Comparison of ENCODE assay signal across 24 cellular contexts in genomic region chr18:36560187-36560586, GRCh38.
DNase-seq lines count a peak whose midpoint lies in the region; ATAC-seq, FAIRE-seq and TF ChIP-seq lines count a peak whose summit lies in the region.
"Had no signal": no experiment of that assay in that cellular context is flagged by ENCODE, and none has a peak within 500 bp of the region (broad histone marks: within the 10 kb centered on the region; RNA-seq: fewer than 3 reads in every experiment).

No MANE protein-coding gene starts in this region.

- H3K27me3 ChIP-seq in GM23338 (ENCODE audit: insufficient read depth) = no peaks in the 10 kb centered on the region
- no peaks in the 10 kb centered on the region for H3K27me3 ChIP-seq in GM12878 (replicated peaks in 1 of 2; ENCODE audit: control insufficient read depth in 2 of 2, insufficient read depth in 2 of 2, low read length in 1 of 2)
- H3K27me3 ChIP-seq: BE2C, Peyer's patch, SJCRH30 had no signal

- H3K4me1 ChIP-seq in GM23338 (ENCODE audit: insufficient read depth) = peaks cover 8% of the 10 kb centered on the region; the same call in 1 of the 2 replicates
- no peaks in the 10 kb centered on the region for H3K4me1 ChIP-seq in GM12878 (ENCODE audit: control insufficient read depth, insufficient read depth, low read length)
- H3K4me1 ChIP-seq: BE2C, Peyer's patch, SJCRH30 had no signal

- H3K79me2 ChIP-seq in GM23338 (replicated peaks; ENCODE audit: insufficient read depth) (no peaks in the 10 kb centered on the region), GM12878 (ENCODE audit: control insufficient read depth, insufficient read depth, low read length) (no peaks in the 10 kb centered on the region)

- H2AFZ ChIP-seq in GM23338 (no peak overlapping the region), GM12878 (ENCODE audit: control insufficient read depth, low read depth, low read length) (peak overlapping the region; percentile 11; the same call in 1 of the 2 replicates)

- no peak overlapping the region for H3K9ac ChIP-seq in GM12878 (ENCODE audit: control insufficient read depth, insufficient read depth, low read length)

- no peak for TF ChIP-seq RAD21 in GM12878 (IDR thresholded peaks at IDR 0.05; ENCODE audit: insufficient read depth, low read depth, low read length)

- no peak overlapping the region for H3K4me2 ChIP-seq in GM23338
- H3K4me2 ChIP-seq in GM12878 (ENCODE audit: control insufficient read depth, insufficient read depth) = no peak overlapping the region

- no TSS peak for BruUV-seq in GM12878 (replicated peaks; lab: Mats Ljungman, UMichigan)

- H3K4me3 ChIP-seq in GM23338 (no peak overlapping the region), GM12878 (no peak overlapping the region)
- H3K4me3 ChIP-seq: K562, Peyer's patch, SJCRH30 had no signal

- peaks cover 2% of the 10 kb centered on the region for H3K27me3 Mint-ChIP-seq in GM23338 (ENCODE audit: insufficient read depth, low read depth, poor library complexity)

- intact Hi-C loops in GM12878 (cut with micrococcal nuclease; ENCODE audit: unreplicated experiment) = no loop called here

- H3K9me3 Mint-ChIP-seq in GM23338 = no peaks in the 10 kb centered on the region
- H3K9me3 Mint-ChIP-seq: CD8-positive, alpha-beta memory T cell had no signal

- H3K4me1 Mint-ChIP-seq in GM23338 = peaks cover 27% of the 10 kb centered on the region
- H3K4me1 Mint-ChIP-seq: CD14-positive monocyte; CD8-positive, alpha-beta memory T cell had no signal

- H3K9me3 ChIP-seq in GM12878 (replicated peaks; ENCODE audit: control insufficient read depth, insufficient read depth, low read length) = no peaks in the 10 kb centered on the region
- H3K9me3 ChIP-seq: BE2C, Peyer's patch, SJCRH30 had no signal

- no peaks in the 10 kb centered on the region for H3K36me3 Mint-ChIP-seq in GM23338 (ENCODE audit: low read depth)
- H3K36me3 Mint-ChIP-seq: CD14-positive monocyte; CD8-positive, alpha-beta memory T cell had no signal

- H3K9me2 ChIP-seq in GM23338 (ENCODE audit: insufficient read depth) = no peaks in the 10 kb centered on the region; the same call in 1 of the 2 replicates

- FAIRE-seq in GM12878 (lab: Jason Lieb, UNC) = no peak
- FAIRE-seq: HepG2, K562 had no signal

- CTCF ChIA-PET in GM12878 (lab: Yijun Ruan, JAX) = interaction anchor here (1.2 to 7.3 kb wide), 3 partner anchors 12 to 277 kb away, joined by 3 to 50 read pairs (median 7); no protein-coding TSS in a partner anchor

- no peaks in the 10 kb centered on the region for H4K20me1 ChIP-seq in GM23338 (replicated peaks; ENCODE audit: insufficient read depth)
- no peaks in the 10 kb centered on the region for H4K20me1 ChIP-seq in GM12878 (ENCODE audit: control insufficient read depth, insufficient read depth)

- WGBS in GM12878 (ENCODE audit: insufficient coverage, insufficient replicate concordance, low lambda C conversion rate, missing lambda C conversion rate) = 17% methylated on average over 2 of the region's 2 CpGs

- ATAC-seq in GM23338 (peak; percentile 29), GM12878 (no peak)
- ATAC-seq: HepG2, K562, SK-N-SH treated with all-trans-retinoic acid at 6 μM for 48 hours had no signal

- POLR2A ChIA-PET in GM12878 (lab: Charles Lee) = interaction anchor here (0.7 to 0.8 kb wide), 2 partner anchors 27 to 74 kb away, joined by 4 to 5 read pairs; no protein-coding TSS in a partner anchor

- no peak for TF ChIP-seq EP300 in GM12878 (IDR thresholded peaks at IDR 0.05; ENCODE audit: borderline replicate concordance in 1 of 2, control insufficient read depth in 1 of 2, low read depth in 2 of 2, low read length in 2 of 2)

- 0 out of 2 replicates have a peak overlapping the region, but pooled peaks have one; percentile 21 for H3K27ac ChIP-seq in GM23338 (ENCODE audit: low read depth)
- no peak overlapping the region for H3K27ac ChIP-seq in GM12878 (ENCODE audit: control insufficient read depth, insufficient read depth)
- H3K27ac ChIP-seq: Peyer's patch, SJCRH30 had no signal

- DNase-seq in NOMO-1 treated with DMSO at 0.1 percent for 48 hours (lab: John Stamatoyannopoulos, UW; ENCODE audit: unreplicated experiment) (peak; percentile 18), NOMO-1 (lab: John Stamatoyannopoulos, UW; ENCODE audit: unreplicated experiment in 2 of 2) (no peak), GM23338 (ENCODE audit: low spot score) (no peak), GM12878 (ENCODE audit: low read depth, low spot score) (no peak), iPS-NIHi7 (ENCODE audit: extremely low spot score) (peak; percentile 5), GM13977 (ENCODE audit: low spot score) (no peak), EL (no peak), DMS153 treated with DMSO at 0.1 percent for 48 hours (lab: John Stamatoyannopoulos, UW; ENCODE audit: unreplicated experiment) (no peak)
- DNase-seq: 8988T; ACHN; BE2C; CD8-positive, alpha-beta memory T cell; DND-41; MV-4-11; NCI-H2029; NCI-H446 treated with DMSO at 0.1 percent for 48 hours; NCI-H526 treated with DMSO at 0.1 percent for 48 hours; OCI-M1; Peyer's patch; SJCRH30 had no signal

- no peak for TF ChIP-seq CTCF in GM23338 (conservative IDR thresholded peaks at IDR 0.05; ENCODE audit: low read depth in 2 of 2)
- no peak for TF ChIP-seq CTCF in GM12878 (IDR thresholded peaks at IDR 0.05 in 2 of 3, conservative IDR thresholded peaks at IDR 0.05 in 1 of 3; ENCODE audit: control insufficient read depth in 2 of 3, extremely low read depth in 1 of 3, insufficient read depth in 1 of 3, low read depth in 3 of 3, low read length in 3 of 3)
- no peak for TF ChIP-seq CTCF in GM13977 (IDR thresholded peaks at IDR 0.05; ENCODE audit: extremely low read depth, insufficient read depth, missing control alignments)

- in situ Hi-C loops in GM12878 (cut with MboI) = no loop called here
- in situ Hi-C loops in GM13977 (cut with MboI; ENCODE audit: low pct_unique_long_range_greater_than_20kb, low sequenced_read_pairs, unreplicated experiment) = no loop called here

- no peak overlapping the region for H3K4me3 Mint-ChIP-seq in GM23338
- H3K4me3 Mint-ChIP-seq: CD14-positive monocyte; CD8-positive, alpha-beta memory T cell had no signal

- RAD21 ChIA-PET in GM12878 (lab: Charles Lee; ENCODE audit: unreplicated experiment) = interaction anchor here (0.5 to 3.1 kb wide), 8 partner anchors 9 to 340 kb away, joined by 3 to 18 read pairs (median 3); no protein-coding TSS in a partner anchor

- H3K27ac Mint-ChIP-seq in GM23338 = peak overlapping the region; percentile 81; the same call in 1 of the 2 replicates
- H3K27ac Mint-ChIP-seq: CD8-positive, alpha-beta memory T cell had no signal

- SMC1A ChIA-PET in GM12878 (lab: Charles Lee; ENCODE audit: uncharacterized antibody, unreplicated experiment) = interaction anchor here (0.7 to 3.3 kb wide), 6 partner anchors 12 to 182 kb away, joined by 3 to 27 read pairs (median 4); no protein-coding TSS in a partner anchor

- H3F3A ChIP-seq in GM23338 (replicated peaks; ENCODE audit: low read depth) = no peaks in the 10 kb centered on the region

- no peak for TF ChIP-seq POLR2A in GM12878 (IDR thresholded peaks at IDR 0.05; ENCODE audit: low read depth, low read length)

- H3K36me3 ChIP-seq in GM23338 (ENCODE audit: insufficient read depth) (no peaks in the 10 kb centered on the region), GM12878 (ENCODE audit: control insufficient read depth in 2 of 2, insufficient read depth in 2 of 2, low read length in 1 of 2) (no peaks in the 10 kb centered on the region)
- H3K36me3 ChIP-seq: BE2C, Peyer's patch, SJCRH30 had no signal

TF ChIP-seq in GM23338, 12 proteins besides CTCF, POLR2A, EP300 and RAD21 (continues in another document):
- no peak for TF ChIP-seq ETS1 (IDR thresholded peaks at IDR 0.05)
- no peak for TF ChIP-seq POLR2AphosphoS5 (IDR thresholded peaks at IDR 0.05; ENCODE audit: low read depth)

TF ChIP-seq in GM12878, 131 proteins besides CTCF, POLR2A, EP300 and RAD21 (continues in another document):
- TF ChIP-seq BCL3 (IDR thresholded peaks at IDR 0.05; ENCODE audit: borderline replicate concordance, insufficient read depth, low read depth, low read length, poor library complexity, severe bottlenecking) (no peak), PAX5 (IDR thresholded peaks at IDR 0.05; ENCODE audit: borderline replicate concordance, low read depth, low read length) (no peak), NR2F1 (conservative IDR thresholded peaks at IDR 0.05) (no peak), PAX8 (IDR thresholded peaks at IDR 0.05) (no peak), REST (IDR thresholded peaks at IDR 0.05; ENCODE audit: low read depth, low read length) (no peak)

Comparison
In these comparisons a context has a peak if more than half of its experiments do, and no peak if none do; other contexts are left out.
1. DNase-seq: peak in NOMO-1 treated with DMSO at 0.1 percent for 48 hours (single experiment) and iPS-NIHi7 (single experiment); none in NOMO-1 (0 of 2), GM23338 (single experiment), GM12878 (single experiment), GM13977 (single experiment), EL (single experiment) and DMS153 treated with DMSO at 0.1 percent for 48 hours (single experiment).